In genomic region chr5:52759381-52759780, GRCh38 we compare ENCODE assay signal across 17 cellular contexts. TPM values are rescaled to one million over a fixed set of nuclear protein-coding genes. Genes with fewer than 3 reads are reported as not detected.
DNase-seq lines count a peak whose midpoint lies in the region; FAIRE-seq and TF ChIP-seq lines count a peak whose summit lies in the region.
"Had no signal": no experiment of that assay in that cellular context is flagged by ENCODE, and none has a peak within 500 bp of the region (broad histone marks: within the 10 kb centered on the region; RNA-seq: fewer than 3 reads in every experiment).

No MANE protein-coding gene starts in this region.

- DNase-seq in EH (ENCODE audit: low read depth) = peak; percentile 76
- DNase-seq in astrocyte (ENCODE audit: low read depth) = peak; percentile 24
- peak; percentile 20 to 56 for DNase-seq in fibroblast of lung (ENCODE audit: low read depth in 2 of 2)
- no peak for DNase-seq in smooth muscle cell (lab: John Stamatoyannopoulos, UW; ENCODE audit: unreplicated experiment)
- no peak for DNase-seq in H9
- no peak for DNase-seq in NK-92 (lab: John Stamatoyannopoulos, UW; ENCODE audit: unreplicated experiment)
- no peak for DNase-seq in activated CD4-positive, alpha-beta T cell treated with anti-CD3 and anti-CD28 coated beads, Interleukin-2, amount 10 ng/mL, durations not matched to agents 24 days and 14 days
- DNase-seq: Caco-2; CD8-positive, alpha-beta memory T cell; DND-41; GF-D8; HCEC 1CT; HFFc6 had no signal

- H3K9me3 ChIP-seq in astrocyte (ENCODE audit: insufficient read depth, low read depth, low read length) (no peaks in the 10 kb centered on the region), fibroblast of lung (ENCODE audit: control insufficient read depth, insufficient read depth, low read depth, low read length) (no peaks in the 10 kb centered on the region), smooth muscle cell (replicated peaks; ENCODE audit: low read depth) (no peaks in the 10 kb centered on the region), H9 (ENCODE audit: control insufficient read depth, low read depth, low read length) (no peaks in the 10 kb centered on the region)
- H3K9me3 ChIP-seq: Caco-2 had no signal

- no peak overlapping the region for H3K56ac ChIP-seq in H9 (ENCODE audit: insufficient read length, low read depth, low read length)

- no peak overlapping the region for H2BK12ac ChIP-seq in H9 (ENCODE audit: insufficient read length, low read depth, low read length)

- H2BK20ac ChIP-seq in H9 (ENCODE audit: low read depth, low read length, poor library complexity, severe bottlenecking) = no peak overlapping the region

- H3K4me1 ChIP-seq in astrocyte (ENCODE audit: insufficient read depth, low read length) (no peaks in the 10 kb centered on the region), fibroblast of lung (ENCODE audit: control insufficient read depth, extremely low read depth, insufficient read depth, low read length) (no peaks in the 10 kb centered on the region), smooth muscle cell (ENCODE audit: low read depth) (no peaks in the 10 kb centered on the region), H9 (ENCODE audit: insufficient read depth, low read length) (no peaks in the 10 kb centered on the region)
- H3K4me1 ChIP-seq: Caco-2 had no signal

- H3F3A ChIP-seq in smooth muscle cell (ENCODE audit: low read depth) = no peaks in the 10 kb centered on the region

- no peaks in the 10 kb centered on the region for H3K27me3 ChIP-seq in astrocyte (ENCODE audit: insufficient read depth, low read length)
- no peaks in the 10 kb centered on the region for H3K27me3 ChIP-seq in fibroblast of lung (ENCODE audit: control insufficient read depth, insufficient read depth, low read length)
- no peaks in the 10 kb centered on the region for H3K27me3 ChIP-seq in smooth muscle cell (ENCODE audit: low read depth)
- H3K27me3 ChIP-seq in H9 (ENCODE audit: insufficient read depth, low read length) = no peaks in the 10 kb centered on the region

- no peak overlapping the region for H4K8ac ChIP-seq in H9 (replicated peaks; ENCODE audit: insufficient read length, low read depth, low read length)

- no peak overlapping the region for H3K23ac ChIP-seq in H9 (ENCODE audit: insufficient read length, low read depth, low read length)

- no peak overlapping the region for H3K4me3 ChIP-seq in astrocyte (ENCODE audit: insufficient read depth, low read depth, low read length)
- H3K4me3 ChIP-seq in fibroblast of lung (replicated peaks in 1 of 4; ENCODE audit: control extremely low read depth in 1 of 4, insufficient read depth in 1 of 4, low read depth in 3 of 4, low read length in 4 of 4) = no peak overlapping the region
- H3K4me3 ChIP-seq in smooth muscle cell = no peak overlapping the region

- H2BK120ac ChIP-seq in H9 (ENCODE audit: low read depth, low read length, poor library complexity, severe bottlenecking) = no peak overlapping the region

- H4K20me1 ChIP-seq in astrocyte (ENCODE audit: insufficient read depth, low read length) (no peaks in the 10 kb centered on the region), fibroblast of lung (ENCODE audit: control insufficient read depth, extremely low read depth, insufficient read depth, low read length) (no peaks in the 10 kb centered on the region), smooth muscle cell (ENCODE audit: low read depth) (no peaks in the 10 kb centered on the region), H9 (ENCODE audit: control insufficient read depth, insufficient read depth, insufficient read length) (no peaks in the 10 kb centered on the region)

- H3K9ac ChIP-seq in astrocyte (ENCODE audit: low read length) (no peak overlapping the region), fibroblast of lung (ENCODE audit: insufficient read depth, low read length) (no peak overlapping the region), smooth muscle cell (ENCODE audit: low read depth) (no peak overlapping the region), H9 (ENCODE audit: extremely low read depth, insufficient read length, low read length) (no peak overlapping the region)

- H3K36me3 ChIP-seq in astrocyte (ENCODE audit: insufficient read depth, low read length) (no peaks in the 10 kb centered on the region), fibroblast of lung (ENCODE audit: control insufficient read depth, insufficient read depth, low read length) (no peaks in the 10 kb centered on the region), smooth muscle cell (ENCODE audit: low read depth) (no peaks in the 10 kb centered on the region)

- H3K79me1 ChIP-seq in H9 (ENCODE audit: insufficient read depth, low read depth, low read length, poor library complexity, severe bottlenecking) = no peaks in the 10 kb centered on the region

- peaks cover 2% of the 10 kb centered on the region for H3K9me3 Mint-ChIP-seq in astrocyte (ENCODE audit: unreplicated experiment)
- H3K9me3 Mint-ChIP-seq in H9 = no peaks in the 10 kb centered on the region
- H3K9me3 Mint-ChIP-seq in activated CD4-positive, alpha-beta T cell treated with anti-CD3 and anti-CD28 coated beads, Interleukin-2, amount 10 ng/mL, durations not matched to agents 24 days and 14 days = peaks cover 12% of the 10 kb centered on the region
- H3K9me3 Mint-ChIP-seq: HFFc6 had no signal

- H3K79me2 ChIP-seq in astrocyte (ENCODE audit: insufficient read depth, low read length) (no peaks in the 10 kb centered on the region), fibroblast of lung (ENCODE audit: control insufficient read depth, insufficient read depth, low read length) (no peaks in the 10 kb centered on the region), smooth muscle cell (ENCODE audit: low read depth) (no peaks in the 10 kb centered on the region), H9 (ENCODE audit: insufficient read depth, low read length) (no peaks in the 10 kb centered on the region)

- WGBS in smooth muscle cell (ENCODE audit: low lambda C conversion rate) = 94% methylated on average over 1 of the region's 1 CpG
- WGBS in H9 (ENCODE audit: extremely low coverage, insufficient read length, low lambda C conversion rate) = no CpG with 5 or more reads among the region's 1 CpG

- H3K4me1 Mint-ChIP-seq in astrocyte (ENCODE audit: low read depth, unreplicated experiment) (peaks cover 3% of the 10 kb centered on the region), H9 (no peaks in the 10 kb centered on the region)
- peaks cover 12% of the 10 kb centered on the region for H3K4me1 Mint-ChIP-seq in activated CD4-positive, alpha-beta T cell treated with anti-CD3 and anti-CD28 coated beads, Interleukin-2, amount 10 ng/mL, durations not matched to agents 24 days and 14 days
- H3K4me1 Mint-ChIP-seq: CD8-positive, alpha-beta memory T cell had no signal

- H3K4me3 Mint-ChIP-seq in astrocyte (ENCODE audit: unreplicated experiment) (no peak overlapping the region), H9 (no peak overlapping the region)
- H3K4me3 Mint-ChIP-seq in activated CD4-positive, alpha-beta T cell treated with anti-CD3 and anti-CD28 coated beads, Interleukin-2, amount 10 ng/mL, durations not matched to agents 24 days and 14 days = no peak overlapping the region
- H3K4me3 Mint-ChIP-seq: CD14-positive monocyte; CD8-positive, alpha-beta memory T cell; HFFc6 had no signal

- no peak overlapping the region for H2BK5ac ChIP-seq in H9 (ENCODE audit: insufficient read length, low read length)

- H3K36me3 Mint-ChIP-seq in astrocyte (ENCODE audit: low read depth, unreplicated experiment) (no peaks in the 10 kb centered on the region), H9 (ENCODE audit: insufficient read depth in 1 of 3, low read depth in 3 of 3) (no peaks in the 10 kb centered on the region)
- H3K36me3 Mint-ChIP-seq in activated CD4-positive, alpha-beta T cell treated with anti-CD3 and anti-CD28 coated beads, Interleukin-2, amount 10 ng/mL, durations not matched to agents 24 days and 14 days (ENCODE audit: low read depth) = peaks cover 3% of the 10 kb centered on the region
- H3K36me3 Mint-ChIP-seq: CD14-positive monocyte; CD8-positive, alpha-beta memory T cell had no signal

- H3K4me2 ChIP-seq in astrocyte (ENCODE audit: low read length) (no peak overlapping the region), fibroblast of lung (ENCODE audit: extremely low read depth, insufficient read depth, low read length) (no peak overlapping the region), smooth muscle cell (no peak overlapping the region), H9 (ENCODE audit: insufficient read depth, insufficient read length, low read length) (no peak overlapping the region)

- H3K27me3 Mint-ChIP-seq in astrocyte (ENCODE audit: low read depth, unreplicated experiment) = no peaks in the 10 kb centered on the region
- H3K27me3 Mint-ChIP-seq in H9 (ENCODE audit: low read depth) = no peaks in the 10 kb centered on the region
- H3K27me3 Mint-ChIP-seq in activated CD4-positive, alpha-beta T cell treated with anti-CD3 and anti-CD28 coated beads, Interleukin-2, amount 10 ng/mL, durations not matched to agents 24 days and 14 days = peaks cover 2% of the 10 kb centered on the region

- H3K4ac ChIP-seq in H9 (ENCODE audit: low read depth, low read length) = no peak overlapping the region

- H2BK15ac ChIP-seq in H9 (ENCODE audit: low read depth, low read length) = no peak overlapping the region

- H3K27ac Mint-ChIP-seq in astrocyte (ENCODE audit: unreplicated experiment) (no peak overlapping the region), H9 (no peak overlapping the region)
- H3K27ac Mint-ChIP-seq in activated CD4-positive, alpha-beta T cell treated with anti-CD3 and anti-CD28 coated beads, Interleukin-2, amount 10 ng/mL, durations not matched to agents 24 days and 14 days = no peak overlapping the region
- H3K27ac Mint-ChIP-seq: CD8-positive, alpha-beta memory T cell; HFFc6 had no signal

- no peak overlapping the region for H4K5ac ChIP-seq in H9 (ENCODE audit: insufficient read length, low read depth, low read length)

- no peak for TF ChIP-seq CTCF in astrocyte (IDR thresholded peaks at IDR 0.05; ENCODE audit: insufficient read depth, low read depth, low read length)
- TF ChIP-seq CTCF in fibroblast of lung (conservative IDR thresholded peaks at IDR 0.05 in 1 of 2, IDR thresholded peaks at IDR 0.05 in 1 of 2; ENCODE audit: low read depth in 1 of 2, low read length in 2 of 2) = no peak
- TF ChIP-seq CTCF in smooth muscle cell (IDR thresholded peaks at IDR 0.05; ENCODE audit: borderline replicate concordance, insufficient read depth, poor library complexity, severe bottlenecking) = no peak
- TF ChIP-seq CTCF in H9 (conservative IDR thresholded peaks at IDR 0.05) = no peak

- H2AK5ac ChIP-seq in H9 (ENCODE audit: insufficient read length, low read length) = no peak overlapping the region

- no peak overlapping the region for H3K18ac ChIP-seq in H9 (ENCODE audit: insufficient read length, low read depth, low read length)

- H4K91ac ChIP-seq in H9 (ENCODE audit: insufficient read length, low read depth, low read length) = no peak overlapping the region

- H2AFZ ChIP-seq in astrocyte (ENCODE audit: low read depth, low read length) = no peak overlapping the region
- no peak overlapping the region for H2AFZ ChIP-seq in fibroblast of lung (ENCODE audit: low read length)
- no peak overlapping the region for H2AFZ ChIP-seq in smooth muscle cell (ENCODE audit: low read depth)
- H2AFZ ChIP-seq in H9 (ENCODE audit: low read length) = no peak overlapping the region

- intact Hi-C loops in activated CD4-positive, alpha-beta T cell treated with anti-CD3 and anti-CD28 coated beads, Interleukin-2, amount 10 ng/mL, durations not matched to agents 24 days and 14 days (cut with micrococcal nuclease) = no loop called here

- no peak overlapping the region for H3K27ac ChIP-seq in astrocyte (ENCODE audit: low read depth, low read length)
- no peak overlapping the region for H3K27ac ChIP-seq in fibroblast of lung (ENCODE audit: insufficient read depth, low read length)
- peak overlapping the region; percentile 75 for H3K27ac ChIP-seq in smooth muscle cell (ENCODE audit: low read depth)
- no peak overlapping the region for H3K27ac ChIP-seq in H9 (ENCODE audit: insufficient read length, low read depth, low read length)

- H3K23me2 ChIP-seq in H9 (ENCODE audit: insufficient read length, low read depth, low read length, poor library complexity, severe bottlenecking) = no peaks in the 10 kb centered on the region

- H3K14ac ChIP-seq in H9 (ENCODE audit: insufficient read depth, low read length) = no peak overlapping the region

- no peak overlapping the region for H3T11ph ChIP-seq in H9 (ENCODE audit: low read length)

- no peak for FAIRE-seq in astrocyte (lab: Jason Lieb, UNC)
- FAIRE-seq: A204.1, GM19239, H1 had no signal

RNA-seq across cellular contexts. Expression of gene ITGA1, which starts 28.3 kb away (rescaled TPM):
- total RNA-seq in astrocyte = 73.7 and 83.1 TPM in 2 replicates
- total RNA-seq in fibroblast of lung = 12.1 and 12.6 TPM in 2 replicates
- polyA plus RNA-seq in fibroblast of lung = 7.0 and 115 TPM in 2 replicates
- polyA plus RNA-seq in fibroblast of lung (2012) = 6.4 and 72.9 TPM in 2 replicates
- polyA minus RNA-seq in fibroblast of lung (ENCODE audit: low replicate concordance) = 4.1 and 35.0 TPM in 2 replicates
- 202 and 250 TPM in 2 replicates for total RNA-seq in smooth muscle cell
- polyA plus RNA-seq in smooth muscle cell = 62.6 and 85.2 TPM in 2 replicates
- total RNA-seq in H9 (2021) = 2.8 and 3.9 TPM in 2 replicates
- 1.6 and 2.2 TPM in 2 replicates for total RNA-seq in activated CD4-positive, alpha-beta T cell treated with anti-CD3 and anti-CD28 coated beads, Interleukin-2, amount 10 ng/mL, durations not matched to agents 24 days and 14 days

RNA-seq across cellular contexts. Expression of gene PELO, which starts 28.3 kb away (rescaled TPM):
- total RNA-seq in astrocyte = 75.2 and 75.8 TPM in 2 replicates
- total RNA-seq in fibroblast of lung = 31.1 and 45.2 TPM in 2 replicates
- 20.7 and 30.5 TPM in 2 replicates for polyA plus RNA-seq in fibroblast of lung
- polyA plus RNA-seq in fibroblast of lung (2012) = 20.5 and 35.5 TPM in 2 replicates
- polyA minus RNA-seq in fibroblast of lung (ENCODE audit: low replicate concordance) = 17.3 and 33.7 TPM in 2 replicates
- total RNA-seq in smooth muscle cell = 37.0 and 41.3 TPM in 2 replicates
- 66.1 and 88.2 TPM in 2 replicates for polyA plus RNA-seq in smooth muscle cell
- 18.6 and 20.3 TPM in 2 replicates for total RNA-seq in H9 (2021)
- 20.0 and 21.2 TPM in 2 replicates for total RNA-seq in activated CD4-positive, alpha-beta T cell treated with anti-CD3 and anti-CD28 coated beads, Interleukin-2, amount 10 ng/mL, durations not matched to agents 24 days and 14 days

Comparison
In these comparisons a context has a peak if more than half of its experiments do, and no peak if none do; other contexts are left out.
1. DNase-seq: peak in EH (single experiment), astrocyte (single experiment) and fibroblast of lung (2 of 2); none in smooth muscle cell (single experiment), H9 (single experiment), NK-92 (single experiment) and activated CD4-positive, alpha-beta T cell treated with anti-CD3 and anti-CD28 coated beads, Interleukin-2, amount 10 ng/mL, durations not matched to agents 24 days and 14 days (single experiment).